ENCODE assay signal across 14 cellular contexts in genomic region chr2:221530653-221531037, GRCh38. TPM values are rescaled to one million over a fixed set of nuclear protein-coding genes. Genes with fewer than 3 reads are reported as not detected.
DNase-seq lines count a peak whose midpoint lies in the region; ATAC-seq, FAIRE-seq and TF ChIP-seq lines count a peak whose summit lies in the region.
"Had no signal": no experiment of that assay in that cellular context is flagged by ENCODE, and none has a peak within 500 bp of the region (broad histone marks: within the 10 kb centered on the region; RNA-seq: fewer than 3 reads in every experiment).

No MANE protein-coding gene starts in this region.

- no peak for TF ChIP-seq POLR2A in endothelial cell of umbilical vein (IDR thresholded peaks at IDR 0.05; ENCODE audit: low read depth, low read length)
- no peak for TF ChIP-seq POLR2A in GM12891 (IDR thresholded peaks at IDR 0.05; ENCODE audit: low read depth, low read length)

- peak overlapping the region; percentile 82 for H3K27ac Mint-ChIP-seq in activated CD4-positive, alpha-beta memory T cell treated with anti-CD3 and anti-CD28 coated beads for 36 hours
- H3K27ac Mint-ChIP-seq in activated CD4-positive, alpha-beta memory T cell treated with anti-CD3 and anti-CD28 coated beads, Interleukin-2, amount 10 ng/mL, durations not matched to agents 7 days and 5 days = no peak overlapping the region
- H3K27ac Mint-ChIP-seq in HFFc6 = peak overlapping the region; percentile 71

- TF ChIP-seq CTCF in HFFc6 (IDR thresholded peaks at IDR 0.05) = no peak
- no peak for TF ChIP-seq CTCF in endothelial cell of umbilical vein (IDR thresholded peaks at IDR 0.05; ENCODE audit: extremely low read depth in 1 of 2, insufficient read depth in 1 of 2, low read depth in 1 of 2, low read length in 2 of 2)
- no peak for TF ChIP-seq CTCF in osteoblast (IDR thresholded peaks at IDR 0.05; ENCODE audit: extremely low read depth, low read depth, low read length)

- H3K27me3 ChIP-seq in endothelial cell of umbilical vein (ENCODE audit: control insufficient read depth in 2 of 2, insufficient read depth in 2 of 2, low read length in 2 of 2) = no peaks in the 10 kb centered on the region
- H3K27me3 ChIP-seq in osteoblast (ENCODE audit: insufficient read depth, low read length) = no peaks in the 10 kb centered on the region

- POLR2A ChIA-PET in activated CD4-positive, alpha-beta memory T cell treated with anti-CD3 and anti-CD28 coated beads for 36 hours (lab: Charles Lee) = interaction anchor here (0.8 to 2.9 kb wide), 3 partner anchors 12 to 22 kb away, joined by 3 to 12 read pairs (median 3); no protein-coding TSS in a partner anchor
- POLR2A ChIA-PET in activated CD4-positive, alpha-beta memory T cell treated with anti-CD3 and anti-CD28 coated beads, Interleukin-2, amount 10 ng/mL, durations not matched to agents 7 days and 5 days (lab: Charles Lee) = interaction anchor here (3.6 kb wide), 1 partner anchor 12 kb away, joined by 41 read pairs; no protein-coding TSS in a partner anchor
- POLR2A ChIA-PET in endothelial cell of umbilical vein (lab: Charles Lee) = no interaction called here

- intact Hi-C loops in activated CD4-positive, alpha-beta memory T cell treated with anti-CD3 and anti-CD28 coated beads for 36 hours (cut with micrococcal nuclease) = loop anchor here (1.0 to 2.0 kb wide), 3 partner anchors 13 to 28 kb away; no protein-coding TSS in a partner anchor
- intact Hi-C loops in endothelial cell of umbilical vein (cut with micrococcal nuclease) = loop anchor here (1.0 kb wide), 1 partner anchor 43 kb away; no protein-coding TSS in a partner anchor

- no peaks in the 10 kb centered on the region for H3K27me3 Mint-ChIP-seq in activated CD4-positive, alpha-beta memory T cell treated with anti-CD3 and anti-CD28 coated beads for 36 hours
- H3K27me3 Mint-ChIP-seq in activated CD4-positive, alpha-beta memory T cell treated with anti-CD3 and anti-CD28 coated beads, Interleukin-2, amount 10 ng/mL, durations not matched to agents 7 days and 5 days = peaks cover 1% of the 10 kb centered on the region
- peaks cover 4% of the 10 kb centered on the region; the same call in 1 of the 2 replicates for H3K27me3 Mint-ChIP-seq in HFFc6 (ENCODE audit: insufficient read depth)

- peak overlapping the region; percentile 68 for H3K4me3 Mint-ChIP-seq in activated CD4-positive, alpha-beta memory T cell treated with anti-CD3 and anti-CD28 coated beads for 36 hours
- H3K4me3 Mint-ChIP-seq in activated CD4-positive, alpha-beta memory T cell treated with anti-CD3 and anti-CD28 coated beads, Interleukin-2, amount 10 ng/mL, durations not matched to agents 7 days and 5 days = no peak overlapping the region
- peak overlapping the region; percentile 79 for H3K4me3 Mint-ChIP-seq in HFFc6
- H3K4me3 Mint-ChIP-seq: mesothelial cell of epicardium had no signal

- H3K79me2 ChIP-seq in endothelial cell of umbilical vein (ENCODE audit: control insufficient read depth, insufficient read depth, low read length) = no peaks in the 10 kb centered on the region
- no peaks in the 10 kb centered on the region for H3K79me2 ChIP-seq in osteoblast (ENCODE audit: insufficient read depth, low read length)

- H3K4me2 ChIP-seq in endothelial cell of umbilical vein (ENCODE audit: insufficient read depth, low read length) = peak overlapping the region; percentile 79
- H3K4me2 ChIP-seq in osteoblast (ENCODE audit: insufficient read depth, low read length) = peak overlapping the region; percentile 38

- CTCF ChIA-PET in activated CD4-positive, alpha-beta memory T cell treated with anti-CD3 and anti-CD28 coated beads for 36 hours (lab: Charles Lee) = interaction anchor here (1.1 to 1.3 kb wide), 2 partner anchors 12 to 42 kb away, joined by 3 to 6 read pairs; no protein-coding TSS in a partner anchor
- CTCF ChIA-PET in activated CD4-positive, alpha-beta memory T cell treated with anti-CD3 and anti-CD28 coated beads, Interleukin-2, amount 10 ng/mL, durations not matched to agents 7 days and 5 days (lab: Charles Lee) = interaction anchor here (1.2 to 3.1 kb wide), 3 partner anchors 12 to 43 kb away, joined by 4 to 17 read pairs (median 4); no protein-coding TSS in a partner anchor
- CTCF ChIA-PET in endothelial cell of umbilical vein (lab: Charles Lee) = interaction anchor here (0.7 to 3.0 kb wide), 7 partner anchors 12 to 282 kb away, joined by 3 to 11 read pairs (median 3); partner anchors contain the start of gene EPHA4

- FAIRE-seq in endothelial cell of umbilical vein (lab: Jason Lieb, UNC) = no peak
- no peak for FAIRE-seq in GM12891 (lab: Jason Lieb, UNC)
- FAIRE-seq: A204.1, K562 had no signal

- dilution Hi-C loops in endothelial cell of umbilical vein (cut with MboI; ENCODE audit: extremely low pct_ligation_motif_present, low sequenced_read_pairs) = no loop called here

- H3K9ac ChIP-seq in endothelial cell of umbilical vein (replicated peaks; ENCODE audit: extremely low read depth, insufficient read depth, low read length) = peak overlapping the region; percentile 2

- H3K27ac ChIP-seq in endothelial cell of umbilical vein (ENCODE audit: insufficient read depth, low read depth, low read length) = peak overlapping the region; percentile 88
- H3K27ac ChIP-seq in osteoblast (ENCODE audit: low read depth, low read length) = no peak overlapping the region

- H3K4me3 ChIP-seq in endothelial cell of umbilical vein (replicated peaks in 1 of 3; ENCODE audit: insufficient read depth in 1 of 3, low read depth in 1 of 3, low read length in 3 of 3) (no peak overlapping the region), osteoblast (ENCODE audit: insufficient read depth, low read length) (no peak overlapping the region)
- H3K4me3 ChIP-seq: K562 had no signal

- peaks cover 65% of the 10 kb centered on the region for H3K4me1 Mint-ChIP-seq in activated CD4-positive, alpha-beta memory T cell treated with anti-CD3 and anti-CD28 coated beads for 36 hours (ENCODE audit: low read depth)
- H3K4me1 Mint-ChIP-seq in activated CD4-positive, alpha-beta memory T cell treated with anti-CD3 and anti-CD28 coated beads, Interleukin-2, amount 10 ng/mL, durations not matched to agents 7 days and 5 days = peaks cover 41% of the 10 kb centered on the region
- peaks cover 45% of the 10 kb centered on the region for H3K4me1 Mint-ChIP-seq in HFFc6 (ENCODE audit: low read depth)

- BruUV-seq in endothelial cell of umbilical vein (replicated peaks; lab: Mats Ljungman, UMichigan) = no TSS peak

- H3K9me3 ChIP-seq in endothelial cell of umbilical vein (replicated peaks; ENCODE audit: control insufficient read depth, insufficient read depth, low read length) (no peaks in the 10 kb centered on the region), osteoblast (ENCODE audit: low read depth, low read length) (no peaks in the 10 kb centered on the region)

- DNase-seq in activated CD4-positive, alpha-beta memory T cell treated with anti-CD3 and anti-CD28 coated beads for 36 hours = no peak
- no peak for DNase-seq in activated CD4-positive, alpha-beta memory T cell treated with anti-CD3 and anti-CD28 coated beads, Interleukin-2, amount 10 ng/mL, durations not matched to agents 7 days and 5 days
- DNase-seq in HFFc6 = no peak
- DNase-seq in endothelial cell of umbilical vein (ENCODE audit: low read depth, low spot score) = no peak
- DNase-seq in osteoblast (ENCODE audit: insufficient read length, low spot score, missing footprints) = no peak
- DNase-seq in GM12891 (ENCODE audit: insufficient read length, low spot score) = no peak
- DNase-seq in cerebellum (ENCODE audit: low spot score) = no peak
- DNase-seq: activated CD4-positive, CD25-positive, alpha-beta regulatory T cell; NCI-H1092 had no signal

- H3K36me3 Mint-ChIP-seq in activated CD4-positive, alpha-beta memory T cell treated with anti-CD3 and anti-CD28 coated beads for 36 hours = no peaks in the 10 kb centered on the region
- H3K36me3 Mint-ChIP-seq in activated CD4-positive, alpha-beta memory T cell treated with anti-CD3 and anti-CD28 coated beads, Interleukin-2, amount 10 ng/mL, durations not matched to agents 7 days and 5 days (ENCODE audit: low read depth) = peaks cover 6% of the 10 kb centered on the region
- peaks cover 25% of the 10 kb centered on the region for H3K36me3 Mint-ChIP-seq in HFFc6 (ENCODE audit: low read depth)
- H3K36me3 Mint-ChIP-seq: mesothelial cell of epicardium had no signal

- no peak for ATAC-seq in HG03045 (IDR thresholded peaks at IDR 0.05; ENCODE audit: unreplicated experiment)
- ATAC-seq: K562 had no signal

- H3K9me1 ChIP-seq in endothelial cell of umbilical vein (replicated peaks; ENCODE audit: control insufficient read depth, extremely low read depth, insufficient read depth, low read length) = no peaks in the 10 kb centered on the region

- H3K9me3 Mint-ChIP-seq in activated CD4-positive, alpha-beta memory T cell treated with anti-CD3 and anti-CD28 coated beads for 36 hours = no peaks in the 10 kb centered on the region
- no peaks in the 10 kb centered on the region for H3K9me3 Mint-ChIP-seq in activated CD4-positive, alpha-beta memory T cell treated with anti-CD3 and anti-CD28 coated beads, Interleukin-2, amount 10 ng/mL, durations not matched to agents 7 days and 5 days
- H3K9me3 Mint-ChIP-seq in HFFc6 = no peaks in the 10 kb centered on the region
- H3K9me3 Mint-ChIP-seq: mesothelial cell of epicardium had no signal

- H3K36me3 ChIP-seq in endothelial cell of umbilical vein (ENCODE audit: control insufficient read depth in 2 of 2, extremely low read depth in 1 of 2, insufficient read depth in 2 of 2, low read length in 2 of 2) (no peaks in the 10 kb centered on the region), osteoblast (ENCODE audit: insufficient read depth, low read length) (no peaks in the 10 kb centered on the region)

- peaks cover 41% of the 10 kb centered on the region for H3K4me1 ChIP-seq in endothelial cell of umbilical vein (ENCODE audit: control insufficient read depth, extremely low read depth, insufficient read depth, low read length)
- no peaks in the 10 kb centered on the region for H3K4me1 ChIP-seq in osteoblast (ENCODE audit: insufficient read depth, low read length)

- H2AFZ ChIP-seq in endothelial cell of umbilical vein (ENCODE audit: low read depth, low read length) = peak overlapping the region; percentile 14
- H2AFZ ChIP-seq in osteoblast (ENCODE audit: low read length) = no peak overlapping the region

- H4K20me1 ChIP-seq in endothelial cell of umbilical vein (replicated peaks; ENCODE audit: control insufficient read depth, extremely low read depth, insufficient read depth, low read length) (no peaks in the 10 kb centered on the region), osteoblast (ENCODE audit: insufficient read depth, low read length) (no peaks in the 10 kb centered on the region)

RNA-seq across cellular contexts. Expression of gene EPHA4, which starts 41.5 kb away (rescaled TPM):
- total RNA-seq in activated CD4-positive, alpha-beta memory T cell treated with anti-CD3 and anti-CD28 coated beads for 36 hours = 1 to 10 TPM; 6.3 to 7.0 TPM
- total RNA-seq in activated CD4-positive, alpha-beta memory T cell treated with anti-CD3 and anti-CD28 coated beads, Interleukin-2, amount 10 ng/mL, durations not matched to agents 7 days and 5 days = 10 to 100 TPM; 11.7 to 11.8 TPM
- total RNA-seq in HFFc6 (2021; fragmentation: NEBNext Ultra II Directional; extraction: Animal tissue kit (Norgen Biotek cat#: 25700)) = 10 to 100 TPM; 41.4 to 65.3 (median 51.9) TPM
- total RNA-seq in endothelial cell of umbilical vein = 17.4 and 19.8 TPM in 2 replicates
- polyA plus RNA-seq in endothelial cell of umbilical vein = 11.5 and 11.9 TPM in 2 replicates
- 6.4 and 7.6 TPM in 2 replicates for polyA plus RNA-seq in endothelial cell of umbilical vein (2011; cell fraction: cytosol; rRNA removed)
- polyA plus RNA-seq in endothelial cell of umbilical vein (2011; cell fraction: nucleus; rRNA removed) = 40.6 and 42.1 TPM in 2 replicates
- polyA plus RNA-seq in endothelial cell of umbilical vein (2012) = 11.0 and 18.2 TPM in 2 replicates
- 42.8 and 61.4 TPM in 2 replicates for polyA minus RNA-seq in endothelial cell of umbilical vein
- polyA minus RNA-seq in endothelial cell of umbilical vein (2011; cell fraction: cytosol; rRNA and poly(A)+ RNA removed) = not detected
- polyA minus RNA-seq in endothelial cell of umbilical vein (2011; cell fraction: nucleus; rRNA and poly(A)+ RNA removed) = 73.1 and 96.4 TPM in 2 replicates
- 12.7 and 15.9 TPM in 2 replicates for total RNA-seq in osteoblast
- 0.03 TPM for polyA plus RNA-seq in GM12891 (2012; ENCODE audit: low read depth, missing spikeins)
- 84.7 TPM for total RNA-seq in cerebellum
- total RNA-seq: G401 had no signal
